Comparison of ENCODE assay signal across 8 cellular contexts in genomic region chr6:41683460-41684310, GRCh38.
DNase-seq lines count a peak whose midpoint lies in the region; ATAC-seq, FAIRE-seq and TF ChIP-seq lines count a peak whose summit lies in the region.

No MANE protein-coding gene starts in this region.

- H3K36me3 ChIP-seq in OCI-LY1 (ENCODE audit: insufficient read depth, low read length) (0 out of 2 replicates have a peak, but pooled peaks cover 7% of the 10 kb centered on the region), mucosa of rectum (ENCODE audit: control insufficient read depth in 2 of 2, insufficient read depth in 2 of 2, low read length in 2 of 2) (peaks cover 17 to 25% of the 10 kb centered on the region in 2 donors)

- no peaks in the 10 kb centered on the region for H3F3A ChIP-seq in OCI-LY1 (ENCODE audit: insufficient read depth, low read length)

- no peak for TF ChIP-seq POLR2A in erythroblast (IDR thresholded peaks at IDR 0.05; ENCODE audit: low read length)

- peak; percentile 84 for FAIRE-seq in GM18507 (lab: Jason Lieb, UNC)

- H3K27me3 ChIP-seq in OCI-LY1 (ENCODE audit: insufficient read depth, low read length) (no peaks in the 10 kb centered on the region), mucosa of rectum (ENCODE audit: control insufficient read depth in 2 of 2, insufficient read depth in 2 of 2, low read length in 2 of 2) (no peaks in the 10 kb centered on the region)

- peak; percentile 51 for ATAC-seq in HG03342 (IDR thresholded peaks at IDR 0.05; ENCODE audit: unreplicated experiment)

- DNase-seq in 8988T = peak; percentile 96
- peak; percentile 64 for DNase-seq in GM18507 (ENCODE audit: extremely low spot score, insufficient read length, low read depth)
- DNase-seq in activated T-cell treated with anti-CD3 and anti-CD28 coated beads for 4 hours = peak; percentile 62
- DNase-seq in erythroblast (lab: John Stamatoyannopoulos, UW) = peak; percentile 76 to 85
- peak; percentile 58 to 68 for DNase-seq in stimulated activated CD8-positive, alpha-beta memory T cell treated with anti-CD3 and anti-CD28 coated beads, Interleukin-4, amount 100 ng/mL, for 1 hour (ENCODE audit: low read depth in 2 of 2, low spot score in 1 of 2)

- H2AFZ ChIP-seq in OCI-LY1 (ENCODE audit: low read length) = no peak overlapping the region

- H3K9ac ChIP-seq in OCI-LY1 (ENCODE audit: low read length) (peak overlapping the region; percentile 46; the same call in 1 of the 2 replicates), mucosa of rectum (ENCODE audit: low read depth in 1 of 2, low read length in 2 of 2) (peak overlapping the region; percentile 68 to 74)

- H3K4me2 ChIP-seq in OCI-LY1 (ENCODE audit: low read length) = peak overlapping the region; percentile 35

- H3K9me3 ChIP-seq in OCI-LY1 (ENCODE audit: low read length) (no peaks in the 10 kb centered on the region), mucosa of rectum (ENCODE audit: control insufficient read depth in 2 of 2, low read length in 2 of 2) (no peaks in the 10 kb centered on the region)

- TF ChIP-seq CTCF in OCI-LY1 (IDR thresholded peaks at IDR 0.05; ENCODE audit: low read length) = peak; percentile 88

- no peaks in the 10 kb centered on the region for H4K20me1 ChIP-seq in OCI-LY1 (ENCODE audit: insufficient read depth, low read length)

- H3K4me3 ChIP-seq in OCI-LY1 (ENCODE audit: low read depth, low read length, poor library complexity, severe bottlenecking) (peak overlapping the region; percentile 42), mucosa of rectum (ENCODE audit: low read length in 2 of 2) (peak overlapping the region; percentile 38 to 68)

- no peaks in the 10 kb centered on the region for H3K9me2 ChIP-seq in OCI-LY1 (ENCODE audit: low read depth, low read length)

- H3K4me1 ChIP-seq in OCI-LY1 (ENCODE audit: insufficient read depth, low read length, severe bottlenecking) (peaks cover 16% of the 10 kb centered on the region), mucosa of rectum (ENCODE audit: control insufficient read depth in 2 of 2, insufficient read depth in 2 of 2, low read length in 2 of 2) (peaks cover 13 to 19% of the 10 kb centered on the region in 2 donors)

- H3K27ac ChIP-seq in OCI-LY1 (ENCODE audit: low read depth, low read length, poor library complexity, severe bottlenecking) (no peak overlapping the region), mucosa of rectum (ENCODE audit: low read depth in 2 of 2, low read length in 2 of 2) (peak overlapping the region in 1 of 2 donors; percentile 67)

- H3K79me2 ChIP-seq in OCI-LY1 (ENCODE audit: insufficient read depth, low read length) = no peaks in the 10 kb centered on the region
